Comparison of ENCODE assay signal across 16 cellular contexts in genomic region chr10:357201-357950, GRCh38.
"Had no signal": no experiment of that assay in that cellular context is flagged by ENCODE, and none has a peak within 500 bp of the region (broad histone marks: within the 10 kb centered on the region; RNA-seq: fewer than 3 reads in every experiment).

No MANE protein-coding gene starts in this region.

- H3K27me3 Mint-ChIP-seq: type B pancreatic cell had no signal

- H3K9me3 Mint-ChIP-seq: dendritic cell treated with granulocyte-macrophage colony-stimulating factor and Interleukin-4, amounts not matched to agents 40 ng/mL and 50 ng/mL, for 4 days; naive thymus-derived CD4-positive, alpha-beta T cell; type B pancreatic cell had no signal

- H3K4me3 ChIP-seq: hepatocyte, ovary, right atrium auricular region, sigmoid colon, skin epidermis, suprapubic skin, thyroid gland, uterus had no signal

- H3K27ac ChIP-seq: foreskin keratinocyte, hepatocyte, ovary, right atrium auricular region, sigmoid colon, skin epidermis, suprapubic skin, thyroid gland, uterus had no signal

- H2AFZ ChIP-seq: hepatocyte had no signal

- H3K9me3 ChIP-seq: ovary, right atrium auricular region, sigmoid colon, suprapubic skin, thyroid gland, uterus had no signal

- H3K36me3 ChIP-seq: ovary, uterus had no signal

- H3K4me1 ChIP-seq: foreskin keratinocyte, right atrium auricular region, suprapubic skin, thyroid gland, uterus had no signal

- H3K4me3 Mint-ChIP-seq: dendritic cell treated with granulocyte-macrophage colony-stimulating factor and Interleukin-4, amounts not matched to agents 40 ng/mL and 50 ng/mL, for 4 days; naive thymus-derived CD4-positive, alpha-beta T cell; type B pancreatic cell had no signal

- H3K27ac Mint-ChIP-seq: dendritic cell treated with granulocyte-macrophage colony-stimulating factor and Interleukin-4, amounts not matched to agents 40 ng/mL and 50 ng/mL, for 4 days; naive thymus-derived CD4-positive, alpha-beta T cell; type B pancreatic cell had no signal

- ATAC-seq: foreskin keratinocyte; stimulated activated naive CD8-positive, alpha-beta T cell treated with anti-CD3 and anti-CD28 coated beads, Interleukin-15, Interleukin-2, amounts not matched to agents 100 U/mL and 50 U/mL, for 24 hours had no signal

- DNase-seq: foreskin keratinocyte; kidney glomerular epithelial cell; mammary epithelial cell; naive thymus-derived CD4-positive, alpha-beta T cell; sigmoid colon; stimulated activated CD4-positive, alpha-beta T cell treated with anti-CD3 and anti-CD28 coated beads, Interleukin-2, amount 100 ng/mL, for 48 hours; stimulated activated naive CD8-positive, alpha-beta T cell treated with anti-CD3 and anti-CD28 coated beads, Interleukin-15, Interleukin-2, amounts not matched to agents 100 U/mL and 50 U/mL, for 24 hours; thyroid gland; uterus had no signal

- H3K4me2 ChIP-seq: hepatocyte had no signal

- H3K79me2 ChIP-seq: hepatocyte had no signal

- H3K27me3 ChIP-seq: foreskin keratinocyte, hepatocyte, ovary, right atrium auricular region, sigmoid colon, suprapubic skin, thyroid gland, uterus had no signal
